In the genomic region with DNA sequence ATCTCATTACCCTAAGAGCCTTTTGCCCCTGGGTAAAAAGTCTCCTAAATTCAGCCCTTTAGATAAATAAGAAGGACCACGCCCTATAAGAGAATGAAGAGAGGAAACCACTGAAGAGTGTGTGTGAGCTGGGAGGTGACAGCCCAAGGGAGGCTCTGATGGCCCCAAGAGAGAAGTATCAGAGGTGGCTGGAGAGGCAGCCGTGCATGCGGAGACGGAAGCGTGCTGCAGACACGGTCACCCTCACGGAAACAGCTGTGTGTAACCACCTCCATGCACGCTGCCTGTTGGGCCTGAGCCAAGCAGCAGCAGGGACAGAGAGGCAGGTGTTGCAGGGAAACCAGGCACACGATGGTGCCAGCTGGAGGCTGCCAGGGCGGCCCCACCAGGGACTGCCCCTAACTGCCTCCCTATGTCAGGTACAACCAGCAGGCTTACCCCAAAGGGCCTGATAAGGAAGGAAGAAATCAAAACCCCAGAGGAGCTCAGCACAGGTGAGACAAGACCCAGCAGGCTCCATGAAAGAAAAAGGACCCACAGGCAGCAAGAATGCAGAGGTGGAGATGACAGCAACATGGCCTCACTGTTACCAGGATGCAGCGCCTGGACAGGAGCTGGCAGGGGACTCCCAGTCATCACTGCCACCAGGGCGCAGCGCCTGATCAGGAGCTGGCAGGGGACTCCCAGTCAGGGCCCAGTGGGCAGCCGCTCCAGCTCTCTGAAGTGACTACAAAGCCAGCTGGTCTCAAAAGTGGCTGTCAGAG, we compare ENCODE assay signal across 8 cellular contexts. TPM values are rescaled to one million over a fixed set of nuclear protein-coding genes. Genes with fewer than 3 reads are reported as not detected.
DNase-seq lines count a peak whose midpoint lies in the region; ATAC-seq and TF ChIP-seq lines count a peak whose summit lies in the region.

No MANE protein-coding gene starts in this region.

- no peaks in the 10 kb centered on the region for H3K9me3 Mint-ChIP-seq in HFFc6

- no peak for TF ChIP-seq POLR2A in uterus (IDR thresholded peaks at IDR 0.05)

- H3K27ac Mint-ChIP-seq in HFFc6, result peak overlapping the region; percentile 40
- peak overlapping the region; percentile 99 for H3K27ac Mint-ChIP-seq in T-helper 17 cell

- no peaks in the 10 kb centered on the region for H3K27me3 ChIP-seq in uterus

- TF ChIP-seq CTCF in HFFc6 (IDR thresholded peaks at IDR 0.05), result no peak
- TF ChIP-seq CTCF in uterus (IDR thresholded peaks at IDR 0.05), result no peak

- no peak overlapping the region for H3K4me3 ChIP-seq in uterus

- no peak for DNase-seq in activated CD4-positive, CD25-positive, alpha-beta regulatory T cell treated with anti-CD3 and anti-CD28 coated beads, Interleukin-2, amount 50 U/mL, for 72 hours
- DNase-seq in HFFc6 (no peak), NAMALWA (ENCODE audit: low spot score) (peak; percentile 93), T-helper 17 cell (no peak), germinal center (ENCODE audit: low spot score) (peak; percentile 92), ureter (ENCODE audit: low spot score) (peak; percentile 72), uterus (no peak)

- intact Hi-C loops in uterus (cut with DNase I; ENCODE audit: low total_unique reads), result no loop called here

- H3K36me3 Mint-ChIP-seq in HFFc6 (ENCODE audit: low read depth) (peaks cover 10% of the 10 kb centered on the region), T-helper 17 cell (ENCODE audit: low read depth) (no peaks in the 10 kb centered on the region)

- no peaks in the 10 kb centered on the region for H3K36me3 ChIP-seq in uterus

- no peaks in the 10 kb centered on the region for H3K4me1 ChIP-seq in uterus

- no peak overlapping the region for H3K27ac ChIP-seq in uterus

- ATAC-seq in activated CD4-positive, CD25-positive, alpha-beta regulatory T cell treated with anti-CD3 and anti-CD28 coated beads, Interleukin-2, amount 50 U/mL, for 24 hours, result peak; percentile 63 to 69
- peak; percentile 84 for ATAC-seq in T-helper 17 cell

- H3K27me3 Mint-ChIP-seq in HFFc6 (ENCODE audit: insufficient read depth), result peaks cover 16% of the 10 kb centered on the region; the same call in 1 of the 2 replicates
- no peaks in the 10 kb centered on the region for H3K27me3 Mint-ChIP-seq in T-helper 17 cell

- peaks cover 15% of the 10 kb centered on the region for H3K4me1 Mint-ChIP-seq in HFFc6 (ENCODE audit: low read depth)
- peaks cover 32% of the 10 kb centered on the region for H3K4me1 Mint-ChIP-seq in T-helper 17 cell

- no peaks in the 10 kb centered on the region for H3K9me3 ChIP-seq in T-helper 17 cell (ENCODE audit: control insufficient read depth, low read length, poor library complexity, severe bottlenecking)
- H3K9me3 ChIP-seq in uterus, result no peaks in the 10 kb centered on the region

- H3K4me3 Mint-ChIP-seq in HFFc6 (no peak overlapping the region), T-helper 17 cell (peak overlapping the region; percentile 89)

RNA-seq across cellular contexts. Expression of a gene that starts 7.8 kb away (rescaled TPM):
- not detected for total RNA-seq in HFFc6 (2021; fragmentation: NEBNext Ultra II Directional; extraction: Animal tissue kit (Norgen Biotek cat#: 25700))
- total RNA-seq in T-helper 17 cell (1 to 10 TPM; 3.9 to 7.9 TPM), ureter (18.0 TPM), uterus (1 to 10 TPM in 2 of 4 donors, under 1 TPM in 1, not detected in 1; 0.64 to 4.4 (median 2.4) TPM)

RNA-seq across cellular contexts. Expression of a gene that starts 12.5 kb away (rescaled TPM):
- 10 to 100 TPM; 23.4 to 27.2 (median 25.9) TPM for total RNA-seq in HFFc6 (2021; fragmentation: NEBNext Ultra II Directional; extraction: Animal tissue kit (Norgen Biotek cat#: 25700))
- total RNA-seq in T-helper 17 cell (10 to 100 TPM; 59.1 to 64.2 TPM), ureter (29.1 TPM), uterus (10 to 100 TPM; 15.3 to 32.1 (median 27.6) TPM)

RNA-seq across cellular contexts. Expression of a gene that starts 23.1 kb away (rescaled TPM):
- total RNA-seq in HFFc6 (2021; fragmentation: NEBNext Ultra II Directional; extraction: Animal tissue kit (Norgen Biotek cat#: 25700)), result under 1 TPM; 0.38 to 0.74 (median 0.68) TPM
- 1 to 10 TPM; 3.1 to 3.2 TPM for total RNA-seq in T-helper 17 cell
- 0.70 TPM for total RNA-seq in ureter
- 1 to 10 TPM in 1 of 4 donors, not detected in 3; 1.6 TPM for total RNA-seq in uterus

RNA-seq across cellular contexts. Expression of a gene that starts 44.8 kb away (rescaled TPM):
- 10 to 100 TPM in 1 of 6 experiments, 1 to 10 TPM in 5; 7.4 to 10.0 (median 8.7) TPM for total RNA-seq in HFFc6 (2021; fragmentation: NEBNext Ultra II Directional; extraction: Animal tissue kit (Norgen Biotek cat#: 25700))
- total RNA-seq in T-helper 17 cell, result 10 to 100 TPM in 1 of 2 donors, 1 to 10 TPM in 1; 7.6 to 10.2 TPM
- total RNA-seq in ureter, result 7.2 TPM
- 10 to 100 TPM in 3 of 4 donors, 1 to 10 TPM in 1; 2.1 to 29.9 (median 20.0) TPM for total RNA-seq in uterus

Comparison
In these comparisons a context has a peak if more than half of its experiments do, and no peak if none do; other contexts are left out.
1. DNase-seq: peak in NAMALWA (single experiment), germinal center (single experiment) and ureter (single experiment); none in activated CD4-positive, CD25-positive, alpha-beta regulatory T cell treated with anti-CD3 and anti-CD28 coated beads, Interleukin-2, amount 50 U/mL, for 72 hours (single experiment), HFFc6 (single experiment), T-helper 17 cell (0 of 3) and uterus (0 of 2).